In the genomic region with DNA sequence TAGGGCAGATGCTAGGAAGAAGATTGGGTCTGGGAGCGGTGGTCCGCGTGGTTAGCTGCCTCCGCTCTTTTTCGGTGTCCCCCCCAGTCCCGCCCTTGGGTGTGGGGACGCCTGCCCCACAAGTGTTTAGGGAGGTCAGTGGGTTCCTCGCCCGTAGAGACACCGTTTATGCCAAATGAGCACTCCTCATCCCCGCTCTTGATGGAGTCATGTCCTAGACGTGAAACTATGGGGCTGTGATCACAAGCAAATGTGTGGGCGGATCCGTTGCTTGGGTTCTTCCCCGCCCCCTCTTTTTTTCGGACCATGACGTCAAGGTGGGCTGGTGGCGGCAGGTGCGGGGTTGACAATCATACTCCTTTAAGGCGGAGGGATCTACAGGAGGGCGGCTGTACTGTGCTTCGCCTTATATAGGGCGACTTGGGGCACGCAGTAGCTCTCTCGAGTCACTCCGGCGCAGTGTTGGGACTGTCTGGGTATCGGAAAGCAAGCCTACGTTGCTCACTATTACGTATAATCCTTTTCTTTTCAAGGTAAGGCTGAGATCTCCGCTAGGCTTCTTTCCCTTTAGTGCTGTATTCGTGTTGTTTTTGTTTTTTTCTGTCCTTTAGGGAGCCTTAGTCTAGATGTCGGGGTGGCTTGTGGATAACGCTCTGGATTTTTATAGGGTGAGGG, we compare ENCODE assay signal across 1 cellular context.
TF ChIP-seq lines count a peak whose summit lies in the region.

A gene (plus strand): TSS at position 439 of the 675 bp plus-strand sequence. CDS start 1,529 bp downstream, outside the sequence.

TF ChIP-seq in HepG2, 621 proteins besides CTCF, POLR2A, EP300 and RAD21 (continued from another document and continues in another):
- TF ChIP-seq, protein P1, sequence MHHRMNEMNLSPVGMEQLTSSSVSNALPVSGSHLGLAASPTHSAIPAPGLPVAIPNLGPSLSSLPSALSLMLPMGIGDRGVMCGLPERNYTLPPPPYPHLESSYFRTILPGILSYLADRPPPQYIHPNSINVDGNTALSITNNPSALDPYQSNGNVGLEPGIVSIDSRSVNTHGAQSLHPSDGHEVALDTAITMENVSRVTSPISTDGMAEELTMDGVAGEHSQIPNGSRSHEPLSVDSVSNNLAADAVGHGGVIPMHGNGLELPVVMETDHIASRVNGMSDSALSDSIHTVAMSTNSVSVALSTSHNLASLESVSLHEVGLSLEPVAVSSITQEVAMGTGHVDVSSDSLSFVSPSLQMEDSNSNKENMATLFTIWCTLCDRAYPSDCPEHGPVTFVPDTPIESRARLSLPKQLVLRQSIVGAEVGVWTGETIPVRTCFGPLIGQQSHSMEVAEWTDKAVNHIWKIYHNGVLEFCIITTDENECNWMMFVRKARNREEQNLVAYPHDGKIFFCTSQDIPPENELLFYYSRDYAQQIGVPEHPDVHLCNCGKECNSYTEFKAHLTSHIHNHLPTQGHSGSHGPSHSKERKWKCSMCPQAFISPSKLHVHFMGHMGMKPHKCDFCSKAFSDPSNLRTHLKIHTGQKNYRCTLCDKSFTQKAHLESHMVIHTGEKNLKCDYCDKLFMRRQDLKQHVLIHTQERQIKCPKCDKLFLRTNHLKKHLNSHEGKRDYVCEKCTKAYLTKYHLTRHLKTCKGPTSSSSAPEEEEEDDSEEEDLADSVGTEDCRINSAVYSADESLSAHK (CRISPR knock-in tag; IDR thresholded peaks at IDR 0.05; ENCODE audit: borderline replicate concordance), result peak; percentile 82; the same call in 1 of the 2 replicates
- TF ChIP-seq ZNF879 (CRISPR knock-in tag; IDR thresholded peaks at IDR 0.05) (no peak; the same call in 1 of the 2 replicates), ZNF615 (CRISPR knock-in tag; IDR thresholded peaks at IDR 0.05; ENCODE audit: borderline replicate concordance) (0 out of 2 replicates have a peak, but pooled peaks have one; percentile 46), JUN (CRISPR knock-in tag; IDR thresholded peaks at IDR 0.05) (no peak; the same call in 1 of the 2 replicates), ZNF652 (CRISPR knock-in tag; IDR thresholded peaks at IDR 0.05; ENCODE audit: borderline replicate concordance, low read depth) (peak; percentile 57), ZNF598 (CRISPR knock-in tag; IDR thresholded peaks at IDR 0.05; ENCODE audit: borderline replicate concordance) (peak; percentile 14; the same call in 1 of the 2 replicates), ZNF10 (CRISPR knock-in tag; IDR thresholded peaks at IDR 0.05; ENCODE audit: borderline replicate concordance, low read depth) (no peak), ZNF891 (CRISPR knock-in tag; IDR thresholded peaks at IDR 0.05) (0 out of 2 replicates have a peak, but pooled peaks have one; percentile 54), ZNF775 (CRISPR knock-in tag; IDR thresholded peaks at IDR 0.05; ENCODE audit: borderline replicate concordance) (0 out of 2 replicates have a peak, but pooled peaks have one; percentile 21), PCBP2 (optimal IDR thresholded peaks at IDR 0.05; ENCODE audit: low read depth, low read length, poor library complexity, severe bottlenecking) (no peak), ZNF777 (CRISPR knock-in tag; IDR thresholded peaks at IDR 0.05) (peak; percentile 63), REL (CRISPR knock-in tag; conservative IDR thresholded peaks at IDR 0.05) (peak; percentile 92; the same call in 1 of the 2 replicates), KDM3A (CRISPR knock-in tag; IDR thresholded peaks at IDR 0.05; ENCODE audit: low read depth) (no peak), CEBPG (CRISPR knock-in tag; IDR thresholded peaks at IDR 0.05) (0 out of 2 replicates have a peak, but pooled peaks have one; percentile 26), SIX4 (CRISPR knock-in tag; IDR thresholded peaks at IDR 0.05) (peak; percentile 48; the same call in 1 of the 2 replicates), HHEX (CRISPR knock-in tag; IDR thresholded peaks at IDR 0.05) (0 out of 2 replicates have a peak, but pooled peaks have one; percentile 30), ZNF672 (CRISPR knock-in tag; IDR thresholded peaks at IDR 0.05) (no peak; the same call in 1 of the 2 replicates), ZNF335 (CRISPR knock-in tag; IDR thresholded peaks at IDR 0.05) (no peak; the same call in none of the 2 replicates), ZNF441 (CRISPR knock-in tag; IDR thresholded peaks at IDR 0.05; ENCODE audit: borderline replicate concordance) (peak; percentile 30), KDM4B (CRISPR knock-in tag; IDR thresholded peaks at IDR 0.05) (no peak), GATAD2A (CRISPR knock-in tag; IDR thresholded peaks at IDR 0.05) (peak; percentile 66; the same call in 1 of the 2 replicates), KLF13 (CRISPR knock-in tag; IDR thresholded peaks at IDR 0.05) (no peak)
- TF ChIP-seq, protein P2, sequence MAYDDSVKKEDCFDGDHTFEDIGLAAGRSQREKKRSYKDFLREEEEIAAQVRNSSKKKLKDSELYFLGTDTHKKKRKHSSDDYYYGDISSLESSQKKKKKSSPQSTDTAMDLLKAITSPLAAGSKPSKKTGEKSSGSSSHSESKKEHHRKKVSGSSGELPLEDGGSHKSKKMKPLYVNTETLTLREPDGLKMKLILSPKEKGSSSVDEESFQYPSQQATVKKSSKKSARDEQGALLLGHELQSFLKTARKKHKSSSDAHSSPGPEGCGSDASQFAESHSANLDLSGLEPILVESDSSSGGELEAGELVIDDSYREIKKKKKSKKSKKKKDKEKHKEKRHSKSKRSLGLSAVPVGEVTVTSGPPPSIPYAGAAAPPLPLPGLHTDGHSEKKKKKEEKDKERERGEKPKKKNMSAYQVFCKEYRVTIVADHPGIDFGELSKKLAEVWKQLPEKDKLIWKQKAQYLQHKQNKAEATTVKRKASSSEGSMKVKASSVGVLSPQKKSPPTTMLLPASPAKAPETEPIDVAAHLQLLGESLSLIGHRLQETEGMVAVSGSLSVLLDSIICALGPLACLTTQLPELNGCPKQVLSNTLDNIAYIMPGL (CRISPR knock-in tag; IDR thresholded peaks at IDR 0.05; ENCODE audit: borderline replicate concordance in 1 of 2, low read depth in 1 of 2), result peak in 1 of 2 experiments; percentile 93
- TF ChIP-seq, protein P3, sequence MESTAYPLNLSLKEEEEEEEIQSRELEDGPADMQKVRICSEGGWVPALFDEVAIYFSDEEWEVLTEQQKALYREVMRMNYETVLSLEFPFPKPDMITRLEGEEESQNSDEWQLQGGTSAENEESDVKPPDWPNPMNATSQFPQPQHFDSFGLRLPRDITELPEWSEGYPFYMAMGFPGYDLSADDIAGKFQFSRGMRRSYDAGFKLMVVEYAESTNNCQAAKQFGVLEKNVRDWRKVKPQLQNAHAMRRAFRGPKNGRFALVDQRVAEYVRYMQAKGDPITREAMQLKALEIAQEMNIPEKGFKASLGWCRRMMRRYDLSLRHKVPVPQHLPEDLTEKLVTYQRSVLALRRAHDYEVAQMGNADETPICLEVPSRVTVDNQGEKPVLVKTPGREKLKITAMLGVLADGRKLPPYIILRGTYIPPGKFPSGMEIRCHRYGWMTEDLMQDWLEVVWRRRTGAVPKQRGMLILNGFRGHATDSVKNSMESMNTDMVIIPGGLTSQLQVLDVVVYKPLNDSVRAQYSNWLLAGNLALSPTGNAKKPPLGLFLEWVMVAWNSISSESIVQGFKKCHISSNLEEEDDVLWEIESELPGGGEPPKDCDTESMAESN (CRISPR knock-in tag; conservative IDR thresholded peaks at IDR 0.05), result 0 out of 2 replicates have a peak, but pooled peaks have one; percentile 16
- TF ChIP-seq, protein P4, sequence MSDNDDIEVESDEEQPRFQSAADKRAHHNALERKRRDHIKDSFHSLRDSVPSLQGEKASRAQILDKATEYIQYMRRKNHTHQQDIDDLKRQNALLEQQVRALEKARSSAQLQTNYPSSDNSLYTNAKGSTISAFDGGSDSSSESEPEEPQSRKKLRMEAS (IDR thresholded peaks at IDR 0.05), result peak; percentile 80; the same call in 1 of the 2 replicates
- TF ChIP-seq, protein P5, sequence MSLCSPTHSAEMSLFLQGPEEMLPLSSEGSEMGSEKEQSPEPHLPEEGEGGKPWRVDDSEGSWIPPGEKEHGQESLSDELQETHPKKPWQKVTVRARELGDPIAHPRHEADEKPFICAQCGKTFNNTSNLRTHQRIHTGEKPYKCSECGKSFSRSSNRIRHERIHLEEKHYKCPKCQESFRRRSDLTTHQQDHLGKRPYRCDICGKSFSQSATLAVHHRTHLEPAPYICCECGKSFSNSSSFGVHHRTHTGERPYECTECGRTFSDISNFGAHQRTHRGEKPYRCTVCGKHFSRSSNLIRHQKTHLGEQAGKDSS (CRISPR knock-in tag; IDR thresholded peaks at IDR 0.05; ENCODE audit: borderline replicate concordance, low read depth), result peak; percentile 67; the same call in 1 of the 2 replicates
- TF ChIP-seq, protein P6, sequence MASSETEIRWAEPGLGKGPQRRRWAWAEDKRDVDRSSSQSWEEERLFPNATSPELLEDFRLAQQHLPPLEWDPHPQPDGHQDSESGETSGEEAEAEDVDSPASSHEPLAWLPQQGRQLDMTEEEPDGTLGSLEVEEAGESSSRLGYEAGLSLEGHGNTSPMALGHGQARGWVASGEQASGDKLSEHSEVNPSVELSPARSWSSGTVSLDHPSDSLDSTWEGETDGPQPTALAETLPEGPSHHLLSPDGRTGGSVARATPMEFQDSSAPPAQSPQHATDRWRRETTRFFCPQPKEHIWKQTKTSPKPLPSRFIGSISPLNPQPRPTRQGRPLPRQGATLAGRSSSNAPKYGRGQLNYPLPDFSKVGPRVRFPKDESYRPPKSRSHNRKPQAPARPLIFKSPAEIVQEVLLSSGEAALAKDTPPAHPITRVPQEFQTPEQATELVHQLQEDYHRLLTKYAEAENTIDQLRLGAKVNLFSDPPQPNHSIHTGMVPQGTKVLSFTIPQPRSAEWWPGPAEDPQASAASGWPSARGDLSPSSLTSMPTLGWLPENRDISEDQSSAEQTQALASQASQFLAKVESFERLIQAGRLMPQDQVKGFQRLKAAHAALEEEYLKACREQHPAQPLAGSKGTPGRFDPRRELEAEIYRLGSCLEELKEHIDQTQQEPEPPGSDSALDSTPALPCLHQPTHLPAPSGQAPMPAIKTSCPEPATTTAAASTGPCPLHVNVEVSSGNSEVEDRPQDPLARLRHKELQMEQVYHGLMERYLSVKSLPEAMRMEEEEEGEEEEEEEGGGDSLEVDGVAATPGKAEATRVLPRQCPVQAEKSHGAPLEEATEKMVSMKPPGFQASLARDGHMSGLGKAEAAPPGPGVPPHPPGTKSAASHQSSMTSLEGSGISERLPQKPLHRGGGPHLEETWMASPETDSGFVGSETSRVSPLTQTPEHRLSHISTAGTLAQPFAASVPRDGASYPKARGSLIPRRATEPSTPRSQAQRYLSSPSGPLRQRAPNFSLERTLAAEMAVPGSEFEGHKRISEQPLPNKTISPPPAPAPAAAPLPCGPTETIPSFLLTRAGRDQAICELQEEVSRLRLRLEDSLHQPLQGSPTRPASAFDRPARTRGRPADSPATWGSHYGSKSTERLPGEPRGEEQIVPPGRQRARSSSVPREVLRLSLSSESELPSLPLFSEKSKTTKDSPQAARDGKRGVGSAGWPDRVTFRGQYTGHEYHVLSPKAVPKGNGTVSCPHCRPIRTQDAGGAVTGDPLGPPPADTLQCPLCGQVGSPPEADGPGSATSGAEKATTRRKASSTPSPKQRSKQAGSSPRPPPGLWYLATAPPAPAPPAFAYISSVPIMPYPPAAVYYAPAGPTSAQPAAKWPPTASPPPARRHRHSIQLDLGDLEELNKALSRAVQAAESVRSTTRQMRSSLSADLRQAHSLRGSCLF (CRISPR knock-in tag; IDR thresholded peaks at IDR 0.05; ENCODE audit: borderline replicate concordance), result peak; percentile 92; the same call in 1 of the 2 replicates
- TF ChIP-seq, protein P7, sequence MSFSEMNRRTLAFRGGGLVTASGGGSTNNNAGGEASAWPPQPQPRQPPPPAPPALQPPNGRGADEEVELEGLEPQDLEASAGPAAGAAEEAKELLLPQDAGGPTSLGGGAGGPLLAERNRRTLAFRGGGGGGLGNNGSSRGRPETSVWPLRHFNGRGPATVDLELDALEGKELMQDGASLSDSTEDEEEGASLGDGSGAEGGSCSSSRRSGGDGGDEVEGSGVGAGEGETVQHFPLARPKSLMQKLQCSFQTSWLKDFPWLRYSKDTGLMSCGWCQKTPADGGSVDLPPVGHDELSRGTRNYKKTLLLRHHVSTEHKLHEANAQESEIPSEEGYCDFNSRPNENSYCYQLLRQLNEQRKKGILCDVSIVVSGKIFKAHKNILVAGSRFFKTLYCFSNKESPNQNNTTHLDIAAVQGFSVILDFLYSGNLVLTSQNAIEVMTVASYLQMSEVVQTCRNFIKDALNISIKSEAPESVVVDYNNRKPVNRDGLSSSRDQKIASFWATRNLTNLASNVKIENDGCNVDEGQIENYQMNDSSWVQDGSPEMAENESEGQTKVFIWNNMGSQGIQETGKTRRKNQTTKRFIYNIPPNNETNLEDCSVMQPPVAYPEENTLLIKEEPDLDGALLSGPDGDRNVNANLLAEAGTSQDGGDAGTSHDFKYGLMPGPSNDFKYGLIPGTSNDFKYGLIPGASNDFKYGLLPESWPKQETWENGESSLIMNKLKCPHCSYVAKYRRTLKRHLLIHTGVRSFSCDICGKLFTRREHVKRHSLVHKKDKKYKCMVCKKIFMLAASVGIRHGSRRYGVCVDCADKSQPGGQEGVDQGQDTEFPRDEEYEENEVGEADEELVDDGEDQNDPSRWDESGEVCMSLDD (CRISPR knock-in tag; IDR thresholded peaks at IDR 0.05; ENCODE audit: borderline replicate concordance), result peak; percentile 94
- TF ChIP-seq, protein P8, sequence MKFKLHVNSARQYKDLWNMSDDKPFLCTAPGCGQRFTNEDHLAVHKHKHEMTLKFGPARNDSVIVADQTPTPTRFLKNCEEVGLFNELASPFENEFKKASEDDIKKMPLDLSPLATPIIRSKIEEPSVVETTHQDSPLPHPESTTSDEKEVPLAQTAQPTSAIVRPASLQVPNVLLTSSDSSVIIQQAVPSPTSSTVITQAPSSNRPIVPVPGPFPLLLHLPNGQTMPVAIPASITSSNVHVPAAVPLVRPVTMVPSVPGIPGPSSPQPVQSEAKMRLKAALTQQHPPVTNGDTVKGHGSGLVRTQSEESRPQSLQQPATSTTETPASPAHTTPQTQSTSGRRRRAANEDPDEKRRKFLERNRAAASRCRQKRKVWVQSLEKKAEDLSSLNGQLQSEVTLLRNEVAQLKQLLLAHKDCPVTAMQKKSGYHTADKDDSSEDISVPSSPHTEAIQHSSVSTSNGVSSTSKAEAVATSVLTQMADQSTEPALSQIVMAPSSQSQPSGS (CRISPR knock-in tag; IDR thresholded peaks at IDR 0.05), result peak; percentile 93
- TF ChIP-seq, protein P9, sequence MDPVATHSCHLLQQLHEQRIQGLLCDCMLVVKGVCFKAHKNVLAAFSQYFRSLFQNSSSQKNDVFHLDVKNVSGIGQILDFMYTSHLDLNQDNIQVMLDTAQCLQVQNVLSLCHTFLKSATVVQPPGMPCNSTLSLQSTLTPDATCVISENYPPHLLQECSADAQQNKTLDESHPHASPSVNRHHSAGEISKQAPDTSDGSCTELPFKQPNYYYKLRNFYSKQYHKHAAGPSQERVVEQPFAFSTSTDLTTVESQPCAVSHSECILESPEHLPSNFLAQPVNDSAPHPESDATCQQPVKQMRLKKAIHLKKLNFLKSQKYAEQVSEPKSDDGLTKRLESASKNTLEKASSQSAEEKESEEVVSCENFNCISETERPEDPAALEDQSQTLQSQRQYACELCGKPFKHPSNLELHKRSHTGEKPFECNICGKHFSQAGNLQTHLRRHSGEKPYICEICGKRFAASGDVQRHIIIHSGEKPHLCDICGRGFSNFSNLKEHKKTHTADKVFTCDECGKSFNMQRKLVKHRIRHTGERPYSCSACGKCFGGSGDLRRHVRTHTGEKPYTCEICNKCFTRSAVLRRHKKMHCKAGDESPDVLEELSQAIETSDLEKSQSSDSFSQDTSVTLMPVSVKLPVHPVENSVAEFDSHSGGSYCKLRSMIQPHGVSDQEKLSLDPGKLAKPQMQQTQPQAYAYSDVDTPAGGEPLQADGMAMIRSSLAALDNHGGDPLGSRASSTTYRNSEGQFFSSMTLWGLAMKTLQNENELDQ (CRISPR knock-in tag; IDR thresholded peaks at IDR 0.05; ENCODE audit: borderline replicate concordance), result 0 out of 2 replicates have a peak, but pooled peaks have one; percentile 66
